2 cellular contexts compared by ENCODE assay signal in the genomic region with DNA sequence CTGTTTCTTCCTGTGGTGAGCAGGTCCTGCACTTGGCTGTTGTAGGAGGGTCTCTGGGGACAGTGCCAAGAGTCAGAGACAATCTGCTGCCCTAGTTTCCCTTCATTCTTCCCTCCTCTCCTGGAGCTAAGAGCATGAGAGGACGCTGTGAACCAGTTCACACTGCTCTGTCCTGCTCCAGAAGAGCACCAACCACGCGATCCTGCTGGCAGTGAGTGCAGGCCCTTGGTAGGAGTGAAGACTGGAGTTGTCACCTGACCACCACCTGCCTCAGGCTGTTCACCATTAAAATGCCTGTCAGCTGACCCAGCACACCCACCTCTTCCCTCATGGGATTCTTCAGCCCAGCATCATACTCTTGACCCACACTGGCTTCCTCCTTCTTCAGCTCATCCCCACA.
TF ChIP-seq lines count a peak whose summit lies in the region.

No MANE protein-coding gene starts in this region.

TF ChIP-seq in GM23338, 12 proteins besides CTCF, POLR2A, EP300 and RAD21 (continued from another document):
- no peak for TF ChIP-seq POLR2AphosphoS5 (IDR thresholded peaks at IDR 0.05; ENCODE audit: low read depth)
- TF ChIP-seq ZNF114 (CRISPR knock-in tag; IDR thresholded peaks at IDR 0.05): no peak
- no peak for TF ChIP-seq EZH2phosphoT487 (IDR thresholded peaks at IDR 0.05; ENCODE audit: unreplicated experiment)
- no peak for TF ChIP-seq NANOG (IDR thresholded peaks at IDR 0.05; ENCODE audit: borderline replicate concordance)
- TF ChIP-seq, protein P1, sequence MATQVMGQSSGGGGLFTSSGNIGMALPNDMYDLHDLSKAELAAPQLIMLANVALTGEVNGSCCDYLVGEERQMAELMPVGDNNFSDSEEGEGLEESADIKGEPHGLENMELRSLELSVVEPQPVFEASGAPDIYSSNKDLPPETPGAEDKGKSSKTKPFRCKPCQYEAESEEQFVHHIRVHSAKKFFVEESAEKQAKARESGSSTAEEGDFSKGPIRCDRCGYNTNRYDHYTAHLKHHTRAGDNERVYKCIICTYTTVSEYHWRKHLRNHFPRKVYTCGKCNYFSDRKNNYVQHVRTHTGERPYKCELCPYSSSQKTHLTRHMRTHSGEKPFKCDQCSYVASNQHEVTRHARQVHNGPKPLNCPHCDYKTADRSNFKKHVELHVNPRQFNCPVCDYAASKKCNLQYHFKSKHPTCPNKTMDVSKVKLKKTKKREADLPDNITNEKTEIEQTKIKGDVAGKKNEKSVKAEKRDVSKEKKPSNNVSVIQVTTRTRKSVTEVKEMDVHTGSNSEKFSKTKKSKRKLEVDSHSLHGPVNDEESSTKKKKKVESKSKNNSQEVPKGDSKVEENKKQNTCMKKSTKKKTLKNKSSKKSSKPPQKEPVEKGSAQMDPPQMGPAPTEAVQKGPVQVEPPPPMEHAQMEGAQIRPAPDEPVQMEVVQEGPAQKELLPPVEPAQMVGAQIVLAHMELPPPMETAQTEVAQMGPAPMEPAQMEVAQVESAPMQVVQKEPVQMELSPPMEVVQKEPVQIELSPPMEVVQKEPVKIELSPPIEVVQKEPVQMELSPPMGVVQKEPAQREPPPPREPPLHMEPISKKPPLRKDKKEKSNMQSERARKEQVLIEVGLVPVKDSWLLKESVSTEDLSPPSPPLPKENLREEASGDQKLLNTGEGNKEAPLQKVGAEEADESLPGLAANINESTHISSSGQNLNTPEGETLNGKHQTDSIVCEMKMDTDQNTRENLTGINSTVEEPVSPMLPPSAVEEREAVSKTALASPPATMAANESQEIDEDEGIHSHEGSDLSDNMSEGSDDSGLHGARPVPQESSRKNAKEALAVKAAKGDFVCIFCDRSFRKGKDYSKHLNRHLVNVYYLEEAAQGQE (IDR thresholded peaks at IDR 0.05; ENCODE audit: unreplicated experiment): no peak
- no peak for TF ChIP-seq CREB1 (CRISPR knock-in tag; IDR thresholded peaks at IDR 0.05; ENCODE audit: low read depth)
- TF ChIP-seq, protein P2, sequence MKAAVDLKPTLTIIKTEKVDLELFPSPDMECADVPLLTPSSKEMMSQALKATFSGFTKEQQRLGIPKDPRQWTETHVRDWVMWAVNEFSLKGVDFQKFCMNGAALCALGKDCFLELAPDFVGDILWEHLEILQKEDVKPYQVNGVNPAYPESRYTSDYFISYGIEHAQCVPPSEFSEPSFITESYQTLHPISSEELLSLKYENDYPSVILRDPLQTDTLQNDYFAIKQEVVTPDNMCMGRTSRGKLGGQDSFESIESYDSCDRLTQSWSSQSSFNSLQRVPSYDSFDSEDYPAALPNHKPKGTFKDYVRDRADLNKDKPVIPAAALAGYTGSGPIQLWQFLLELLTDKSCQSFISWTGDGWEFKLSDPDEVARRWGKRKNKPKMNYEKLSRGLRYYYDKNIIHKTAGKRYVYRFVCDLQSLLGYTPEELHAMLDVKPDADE (IDR thresholded peaks at IDR 0.05): no peak
- TF ChIP-seq, protein P3, sequence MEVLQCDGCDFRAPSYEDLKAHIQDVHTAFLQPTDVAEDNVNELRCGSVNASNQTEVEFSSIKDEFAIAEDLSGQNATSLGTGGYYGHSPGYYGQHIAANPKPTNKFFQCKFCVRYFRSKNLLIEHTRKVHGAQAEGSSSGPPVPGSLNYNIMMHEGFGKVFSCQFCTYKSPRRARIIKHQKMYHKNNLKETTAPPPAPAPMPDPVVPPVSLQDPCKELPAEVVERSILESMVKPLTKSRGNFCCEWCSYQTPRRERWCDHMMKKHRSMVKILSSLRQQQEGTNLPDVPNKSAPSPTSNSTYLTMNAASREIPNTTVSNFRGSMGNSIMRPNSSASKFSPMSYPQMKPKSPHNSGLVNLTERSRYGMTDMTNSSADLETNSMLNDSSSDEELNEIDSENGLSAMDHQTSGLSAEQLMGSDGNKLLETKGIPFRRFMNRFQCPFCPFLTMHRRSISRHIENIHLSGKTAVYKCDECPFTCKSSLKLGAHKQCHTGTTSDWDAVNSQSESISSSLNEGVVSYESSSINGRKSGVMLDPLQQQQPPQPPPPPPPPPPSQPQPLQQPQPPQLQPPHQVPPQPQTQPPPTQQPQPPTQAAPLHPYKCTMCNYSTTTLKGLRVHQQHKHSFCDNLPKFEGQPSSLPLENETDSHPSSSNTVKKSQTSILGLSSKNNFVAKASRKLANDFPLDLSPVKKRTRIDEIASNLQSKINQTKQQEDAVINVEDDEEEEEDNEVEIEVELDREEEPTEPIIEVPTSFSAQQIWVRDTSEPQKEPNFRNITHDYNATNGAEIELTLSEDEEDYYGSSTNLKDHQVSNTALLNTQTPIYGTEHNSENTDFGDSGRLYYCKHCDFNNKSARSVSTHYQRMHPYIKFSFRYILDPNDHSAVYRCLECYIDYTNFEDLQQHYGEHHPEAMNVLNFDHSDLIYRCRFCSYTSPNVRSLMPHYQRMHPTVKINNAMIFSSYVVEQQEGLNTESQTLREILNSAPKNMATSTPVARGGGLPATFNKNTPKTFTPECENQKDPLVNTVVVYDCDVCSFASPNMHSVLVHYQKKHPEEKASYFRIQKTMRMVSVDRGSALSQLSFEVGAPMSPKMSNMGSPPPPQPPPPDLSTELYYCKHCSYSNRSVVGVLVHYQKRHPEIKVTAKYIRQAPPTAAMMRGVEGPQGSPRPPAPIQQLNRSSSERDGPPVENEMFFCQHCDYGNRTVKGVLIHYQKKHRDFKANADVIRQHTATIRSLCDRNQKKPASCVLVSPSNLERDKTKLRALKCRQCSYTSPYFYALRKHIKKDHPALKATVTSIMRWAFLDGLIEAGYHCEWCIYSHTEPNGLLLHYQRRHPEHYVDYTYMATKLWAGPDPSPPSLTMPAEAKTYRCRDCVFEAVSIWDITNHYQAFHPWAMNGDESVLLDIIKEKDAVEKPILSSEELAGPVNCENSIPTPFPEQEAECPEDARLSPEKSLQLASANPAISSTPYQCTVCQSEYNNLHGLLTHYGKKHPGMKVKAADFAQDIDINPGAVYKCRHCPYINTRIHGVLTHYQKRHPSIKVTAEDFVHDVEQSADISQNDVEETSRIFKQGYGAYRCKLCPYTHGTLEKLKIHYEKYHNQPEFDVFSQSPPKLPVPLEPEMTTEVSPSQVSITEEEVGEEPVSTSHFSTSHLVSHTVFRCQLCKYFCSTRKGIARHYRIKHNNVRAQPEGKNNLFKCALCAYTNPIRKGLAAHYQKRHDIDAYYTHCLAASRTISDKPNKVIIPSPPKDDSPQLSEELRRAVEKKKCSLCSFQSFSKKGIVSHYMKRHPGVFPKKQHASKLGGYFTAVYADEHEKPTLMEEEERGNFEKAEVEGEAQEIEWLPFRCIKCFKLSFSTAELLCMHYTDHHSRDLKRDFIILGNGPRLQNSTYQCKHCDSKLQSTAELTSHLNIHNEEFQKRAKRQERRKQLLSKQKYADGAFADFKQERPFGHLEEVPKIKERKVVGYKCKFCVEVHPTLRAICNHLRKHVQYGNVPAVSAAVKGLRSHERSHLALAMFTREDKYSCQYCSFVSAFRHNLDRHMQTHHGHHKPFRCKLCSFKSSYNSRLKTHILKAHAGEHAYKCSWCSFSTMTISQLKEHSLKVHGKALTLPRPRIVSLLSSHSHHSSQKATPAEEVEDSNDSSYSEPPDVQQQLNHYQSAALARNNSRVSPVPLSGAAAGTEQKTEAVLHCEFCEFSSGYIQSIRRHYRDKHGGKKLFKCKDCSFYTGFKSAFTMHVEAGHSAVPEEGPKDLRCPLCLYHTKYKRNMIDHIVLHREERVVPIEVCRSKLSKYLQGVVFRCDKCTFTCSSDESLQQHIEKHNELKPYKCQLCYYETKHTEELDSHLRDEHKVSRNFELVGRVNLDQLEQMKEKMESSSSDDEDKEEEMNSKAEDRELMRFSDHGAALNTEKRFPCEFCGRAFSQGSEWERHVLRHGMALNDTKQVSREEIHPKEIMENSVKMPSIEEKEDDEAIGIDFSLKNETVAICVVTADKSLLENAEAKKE (CRISPR knock-in tag; IDR thresholded peaks at IDR 0.05): no peak
- TF ChIP-seq JUNB (IDR thresholded peaks at IDR 0.05; ENCODE audit: unreplicated experiment): no peak

TF ChIP-seq in SK-N-SH, 30 proteins besides CTCF, POLR2A, EP300 and RAD21 (continued from another document):
- TF ChIP-seq, protein P4, sequence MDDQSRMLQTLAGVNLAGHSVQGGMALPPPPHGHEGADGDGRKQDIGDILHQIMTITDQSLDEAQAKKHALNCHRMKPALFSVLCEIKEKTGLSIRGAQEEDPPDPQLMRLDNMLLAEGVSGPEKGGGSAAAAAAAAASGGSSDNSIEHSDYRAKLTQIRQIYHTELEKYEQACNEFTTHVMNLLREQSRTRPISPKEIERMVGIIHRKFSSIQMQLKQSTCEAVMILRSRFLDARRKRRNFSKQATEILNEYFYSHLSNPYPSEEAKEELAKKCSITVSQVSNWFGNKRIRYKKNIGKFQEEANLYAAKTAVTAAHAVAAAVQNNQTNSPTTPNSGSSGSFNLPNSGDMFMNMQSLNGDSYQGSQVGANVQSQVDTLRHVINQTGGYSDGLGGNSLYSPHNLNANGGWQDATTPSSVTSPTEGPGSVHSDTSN (IDR thresholded peaks at IDR 0.05): no peak
- TF ChIP-seq RFX5 (IDR thresholded peaks at IDR 0.05; ENCODE audit: low read length): no peak
- TF ChIP-seq, protein P5, sequence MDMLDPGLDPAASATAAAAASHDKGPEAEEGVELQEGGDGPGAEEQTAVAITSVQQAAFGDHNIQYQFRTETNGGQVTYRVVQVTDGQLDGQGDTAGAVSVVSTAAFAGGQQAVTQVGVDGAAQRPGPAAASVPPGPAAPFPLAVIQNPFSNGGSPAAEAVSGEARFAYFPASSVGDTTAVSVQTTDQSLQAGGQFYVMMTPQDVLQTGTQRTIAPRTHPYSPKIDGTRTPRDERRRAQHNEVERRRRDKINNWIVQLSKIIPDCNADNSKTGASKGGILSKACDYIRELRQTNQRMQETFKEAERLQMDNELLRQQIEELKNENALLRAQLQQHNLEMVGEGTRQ (IDR thresholded peaks at IDR 0.05; ENCODE audit: borderline replicate concordance, low read depth, low read length): no peak
- no peak for TF ChIP-seq RXRA (IDR thresholded peaks at IDR 0.05; ENCODE audit: borderline replicate concordance, low read depth)
- TF ChIP-seq, protein P6, sequence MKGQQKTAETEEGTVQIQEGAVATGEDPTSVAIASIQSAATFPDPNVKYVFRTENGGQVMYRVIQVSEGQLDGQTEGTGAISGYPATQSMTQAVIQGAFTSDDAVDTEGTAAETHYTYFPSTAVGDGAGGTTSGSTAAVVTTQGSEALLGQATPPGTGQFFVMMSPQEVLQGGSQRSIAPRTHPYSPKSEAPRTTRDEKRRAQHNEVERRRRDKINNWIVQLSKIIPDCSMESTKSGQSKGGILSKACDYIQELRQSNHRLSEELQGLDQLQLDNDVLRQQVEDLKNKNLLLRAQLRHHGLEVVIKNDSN (IDR thresholded peaks at IDR 0.05; ENCODE audit: borderline replicate concordance, low read depth): no peak
- TF ChIP-seq FOSL2 (IDR thresholded peaks at IDR 0.05; ENCODE audit: borderline replicate concordance, low read depth): no peak
- no peak for TF ChIP-seq ELF1 (IDR thresholded peaks at IDR 0.05)
